ENCODE assay signal across 15 cellular contexts in the genomic region with DNA sequence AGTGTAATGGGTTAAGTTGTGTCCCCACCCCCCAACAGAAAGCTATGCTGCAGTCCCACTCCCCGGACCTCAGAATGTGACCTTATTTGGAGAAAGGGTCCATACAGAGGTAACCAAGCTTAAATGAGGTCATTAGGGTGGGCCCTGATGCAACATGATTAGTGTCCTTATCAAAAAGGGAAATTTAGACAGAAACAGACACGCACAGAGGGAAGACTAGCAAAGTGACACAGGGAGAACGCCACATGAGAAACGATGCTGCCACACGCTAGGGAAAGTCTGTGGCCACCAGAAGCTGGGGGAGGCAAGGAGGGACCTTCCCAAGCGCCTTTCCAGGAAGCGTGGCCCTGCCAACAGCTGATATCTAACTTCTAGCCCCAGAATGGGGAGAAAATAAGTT.
"Had no signal": no experiment of that assay in that cellular context is flagged by ENCODE, and none has a peak within 500 bp of the region (broad histone marks: within the 10 kb centered on the region; RNA-seq: fewer than 3 reads in every experiment).

No MANE protein-coding gene starts in this region.

- H3K36me3 ChIP-seq: transverse colon had no signal

- H3K4me3 ChIP-seq: mucosa of descending colon, transverse colon had no signal

- H3K9me3 ChIP-seq: mucosa of descending colon, transverse colon had no signal

- FAIRE-seq: small intestine had no signal

- H3K27ac Mint-ChIP-seq: activated B cell treated with CpG ODN at 0.5 μM for 24 hours; activated CD4-positive, alpha-beta T cell treated with anti-CD3 and anti-CD28 coated beads, Interleukin-2, amount 10 ng/mL, durations not matched to agents 7 days and 5 days; activated naive CD4-positive, alpha-beta T cell treated with anti-CD3 and anti-CD28 coated beads, Interleukin-2, amount 50 U/mL, for 72 hours; brain; natural killer cell; progenitor cell of endocrine pancreas; T-helper 2 cell treated with Interferon-gamma antibody and Interleukin-4, amounts not matched to agents 5 μg/mL and 100 μg/mL, for 36 hours had no signal

- H3K27me3 Mint-ChIP-seq: activated CD4-positive, alpha-beta T cell treated with anti-CD3 and anti-CD28 coated beads, Interleukin-2, amount 10 ng/mL, durations not matched to agents 7 days and 5 days had no signal

- DNase-seq: activated B cell treated with CpG ODN at 0.5 μM for 24 hours; activated CD4-positive, alpha-beta T cell treated with anti-CD3 and anti-CD28 coated beads, Interleukin-2, amount 10 ng/mL, durations not matched to agents 7 days and 5 days; glutamatergic neuron; left cardiac atrium; natural killer cell; right cardiac atrium; small intestine; transverse colon had no signal

- H3K4me3 Mint-ChIP-seq: activated B cell treated with CpG ODN at 0.5 μM for 24 hours; activated CD4-positive, alpha-beta T cell treated with anti-CD3 and anti-CD28 coated beads, Interleukin-2, amount 10 ng/mL, durations not matched to agents 7 days and 5 days; brain; central memory CD8-positive, alpha-beta T cell; natural killer cell; stimulated activated effector memory CD8-positive, alpha-beta T cell treated with anti-CD3 and anti-CD28 coated beads, Interleukin-12 subunit alpha, Interleukin-12 subunit beta, amount 100 ng/mL, for 72 hours; T-helper 2 cell treated with Interferon-gamma antibody and Interleukin-4, amounts not matched to agents 5 μg/mL and 100 μg/mL, for 36 hours had no signal

- H3K27ac ChIP-seq: transverse colon had no signal

- H3K36me3 Mint-ChIP-seq: natural killer cell; stimulated activated effector memory CD8-positive, alpha-beta T cell treated with anti-CD3 and anti-CD28 coated beads, Interleukin-12 subunit alpha, Interleukin-12 subunit beta, amount 100 ng/mL, for 72 hours had no signal

- H3K4me1 Mint-ChIP-seq: activated B cell treated with CpG ODN at 0.5 μM for 24 hours; brain; central memory CD8-positive, alpha-beta T cell; stimulated activated effector memory CD8-positive, alpha-beta T cell treated with anti-CD3 and anti-CD28 coated beads, Interleukin-12 subunit alpha, Interleukin-12 subunit beta, amount 100 ng/mL, for 72 hours had no signal

- H3K9me3 Mint-ChIP-seq: activated naive CD4-positive, alpha-beta T cell treated with anti-CD3 and anti-CD28 coated beads, Interleukin-2, amount 50 U/mL, for 72 hours; central memory CD8-positive, alpha-beta T cell; natural killer cell; stimulated activated effector memory CD8-positive, alpha-beta T cell treated with anti-CD3 and anti-CD28 coated beads, Interleukin-12 subunit alpha, Interleukin-12 subunit beta, amount 100 ng/mL, for 72 hours had no signal
